22 cellular contexts compared by ENCODE assay signal in genomic region chr10:23779287-23779686, GRCh38.
A peak's percentile ranks its signal among the peaks of the same experiment; 100 is the strongest.
DNase-seq lines count a peak whose midpoint lies in the region; ATAC-seq and TF ChIP-seq lines count a peak whose summit lies in the region.
"Had no signal": no experiment of that assay in that cellular context is flagged by ENCODE, and none has a peak within 500 bp of the region (broad histone marks: within the 10 kb centered on the region; RNA-seq: fewer than 3 reads in every experiment).

No MANE protein-coding gene starts in this region.

- no peaks in the 10 kb centered on the region for H3K27me3 ChIP-seq in KMS-11 (ENCODE audit: insufficient read depth, low read depth)
- H3K27me3 ChIP-seq in mammary epithelial cell (ENCODE audit: insufficient read depth, low read length) = no peaks in the 10 kb centered on the region
- H3K27me3 ChIP-seq in kidney epithelial cell (ENCODE audit: control insufficient read depth, insufficient read depth, low read length) = no peaks in the 10 kb centered on the region
- H3K27me3 ChIP-seq: MG63 had no signal

- no peak for TF ChIP-seq CTCF in KMS-11 (conservative IDR thresholded peaks at IDR 0.05; ENCODE audit: low read depth, low read length)
- no peak for TF ChIP-seq CTCF in mammary epithelial cell (conservative IDR thresholded peaks at IDR 0.05 in 1 of 2, IDR thresholded peaks at IDR 0.05 in 1 of 2; ENCODE audit: extremely low read depth in 1 of 2, insufficient read depth in 1 of 2, low read depth in 1 of 2, low read length in 2 of 2)
- TF ChIP-seq CTCF in kidney epithelial cell (IDR thresholded peaks at IDR 0.05; ENCODE audit: insufficient read depth, low read length, poor library complexity, severe bottlenecking) = no peak

- H4K20me1 ChIP-seq in KMS-11 (ENCODE audit: insufficient read depth) (no peaks in the 10 kb centered on the region), mammary epithelial cell (ENCODE audit: insufficient read depth, low read length) (no peaks in the 10 kb centered on the region)

- dilution Hi-C loops in mammary epithelial cell (cut with HindIII; ENCODE audit: low sequenced_read_pairs) = no loop called here

- no peak overlapping the region for H2AFZ ChIP-seq in KMS-11 (ENCODE audit: low read depth)
- H2AFZ ChIP-seq in mammary epithelial cell (ENCODE audit: low read depth, low read length) = no peak overlapping the region
- H2AFZ ChIP-seq: GM23248 had no signal

- H3K79me2 ChIP-seq in KMS-11 (ENCODE audit: insufficient read depth, low read depth) (no peaks in the 10 kb centered on the region), mammary epithelial cell (ENCODE audit: insufficient read depth, low read length) (no peaks in the 10 kb centered on the region)

- no peak overlapping the region for H3K4me3 ChIP-seq in KMS-11 (IDR thresholded peaks at IDR 0.05; ENCODE audit: insufficient read depth, low read depth, low read length)
- H3K4me3 ChIP-seq in mammary epithelial cell (replicated peaks in 1 of 3; ENCODE audit: insufficient read depth in 1 of 3, low read depth in 2 of 3, low read length in 3 of 3) = no peak overlapping the region
- H3K4me3 ChIP-seq in kidney epithelial cell (ENCODE audit: low read depth, low read length) = no peak overlapping the region
- H3K4me3 ChIP-seq: GM23248, K562, MG63 had no signal

- H3K4me2 ChIP-seq in KMS-11 (peak overlapping the region; percentile 41), mammary epithelial cell (ENCODE audit: insufficient read depth, low read depth, low read length) (no peak overlapping the region)
- H3K4me2 ChIP-seq: SK-N-SH had no signal

- H3K4me1 ChIP-seq in KMS-11 (ENCODE audit: low read depth, poor library complexity, severe bottlenecking) (peaks cover 40% of the 10 kb centered on the region), mammary epithelial cell (ENCODE audit: insufficient read depth, low read length) (no peaks in the 10 kb centered on the region)

- peak overlapping the region; percentile 0; the same call in 1 of the 2 replicates for H3K27ac ChIP-seq in KMS-11
- H3K27ac ChIP-seq in mammary epithelial cell (ENCODE audit: insufficient read depth, low read depth, low read length) = no peak overlapping the region
- H3K27ac ChIP-seq: GM23248 had no signal

- CTCF ChIA-PET in mammary epithelial cell (lab: Charles Lee; ENCODE audit: low non-redundant PET) = no interaction called here

- 63% methylated on average over 4 of the region's 4 CpGs for WGBS in mammary epithelial cell (ENCODE audit: low coverage, missing lambda C conversion rate)

- DNase-seq in MV-4-11 (lab: John Stamatoyannopoulos, UW) (peak; percentile 38), mammary epithelial cell (peak; percentile 1), kidney epithelial cell (ENCODE audit: low read depth) (peak; percentile 29), HCEC 1CT (no peak)
- no peak for DNase-seq in stimulated activated naive CD8-positive, alpha-beta T cell treated with anti-CD3 and anti-CD28 coated beads, Interleukin-15, Interleukin-2, amounts not matched to agents 100 U/mL and 50 U/mL, for 24 hours
- DNase-seq in activated CD4-positive, alpha-beta T cell treated with anti-CD3 and anti-CD28 coated beads, Interleukin-2, amount 50 U/mL, for 48 hours = no peak
- DNase-seq: DMS153, DND-41, GM23248, H7, MG63, NCI-H1105 treated with DMSO at 0.1 percent for 48 hours, NCI-H2029, NCI-H446 treated with DMSO at 0.1 percent for 48 hours, NCI-H526, SIG-M5, SK-N-SH, SW 1271 had no signal

- no peak for ATAC-seq in GM18873 (IDR thresholded peaks at IDR 0.05; ENCODE audit: low FRiP score, unreplicated experiment)
- ATAC-seq in stimulated activated naive CD8-positive, alpha-beta T cell treated with anti-CD3 and anti-CD28 coated beads, Interleukin-15, Interleukin-2, amounts not matched to agents 100 U/mL and 50 U/mL, for 24 hours = no peak
- ATAC-seq: K562, Panc1 had no signal

- no peak overlapping the region for H3K9ac ChIP-seq in KMS-11
- H3K9ac ChIP-seq in mammary epithelial cell (ENCODE audit: insufficient read depth, low read length) = no peak overlapping the region
- H3K9ac ChIP-seq: GM23248, SK-N-SH had no signal

- intact Hi-C loops in mammary epithelial cell (cut with micrococcal nuclease) = no loop called here

- H3K9me3 ChIP-seq in mammary epithelial cell (replicated peaks; ENCODE audit: insufficient read depth, low read length) = no peaks in the 10 kb centered on the region
- H3K9me3 ChIP-seq: MG63, SK-N-SH had no signal

- BruUV-seq in mammary epithelial cell (replicated peaks; lab: Mats Ljungman, UMichigan) = no TSS peak

- in situ Hi-C loops in mammary epithelial cell (cut with MboI; ENCODE audit: low sequenced_read_pairs in 2 of 2) = no loop called here

- H3K36me3 ChIP-seq in KMS-11 (ENCODE audit: insufficient read depth) (no peaks in the 10 kb centered on the region), mammary epithelial cell (ENCODE audit: insufficient read depth, low read length) (no peaks in the 10 kb centered on the region), kidney epithelial cell (ENCODE audit: control insufficient read depth, insufficient read depth, low read length) (no peaks in the 10 kb centered on the region)
- H3K36me3 ChIP-seq: MG63 had no signal

Comparison
In these comparisons a context has a peak if more than half of its experiments do, and no peak if none do; other contexts are left out.
1. DNase-seq: peak in MV-4-11 (single experiment), mammary epithelial cell (single experiment) and kidney epithelial cell (single experiment); none in stimulated activated naive CD8-positive, alpha-beta T cell treated with anti-CD3 and anti-CD28 coated beads, Interleukin-15, Interleukin-2, amounts not matched to agents 100 U/mL and 50 U/mL, for 24 hours (single experiment), HCEC 1CT (single experiment) and activated CD4-positive, alpha-beta T cell treated with anti-CD3 and anti-CD28 coated beads, Interleukin-2, amount 50 U/mL, for 48 hours (0 of 2).